In genomic region chr7:66617295-66617694, GRCh38 we compare ENCODE assay signal across 15 cellular contexts.
"Had no signal": no experiment of that assay in that cellular context is flagged by ENCODE, and none has a peak within 500 bp of the region (broad histone marks: within the 10 kb centered on the region; RNA-seq: fewer than 3 reads in every experiment).

No MANE protein-coding gene starts in this region.

- H3K27me3 Mint-ChIP-seq: activated CD8-positive, alpha-beta memory T cell treated with anti-CD3 and anti-CD28 coated beads, Interleukin-2, amount 10 ng/mL, durations not matched to agents 7 days and 5 days; brain; effector memory CD8-positive, alpha-beta T cell had no signal

- H3K27ac ChIP-seq: epithelial cell of prostate, left ventricle myocardium inferior, tibial nerve had no signal

- H3K4me1 Mint-ChIP-seq: activated CD8-positive, alpha-beta memory T cell treated with anti-CD3 and anti-CD28 coated beads, Interleukin-2, amount 10 ng/mL, durations not matched to agents 7 days and 5 days; memory B cell had no signal

- H3K4me1 ChIP-seq: left ventricle myocardium inferior, tibial nerve had no signal

- H3K36me3 ChIP-seq: left ventricle myocardium inferior, tibial nerve had no signal

- H3K36me3 Mint-ChIP-seq: activated CD8-positive, alpha-beta memory T cell treated with anti-CD3 and anti-CD28 coated beads, Interleukin-2, amount 10 ng/mL, durations not matched to agents 7 days and 5 days; activated naive CD4-positive, alpha-beta T cell treated with anti-CD3 and anti-CD28 coated beads, Interleukin-2, amount 50 U/mL, for 72 hours; brain; memory B cell had no signal

- H3K4me3 Mint-ChIP-seq: activated CD8-positive, alpha-beta memory T cell treated with anti-CD3 and anti-CD28 coated beads, Interleukin-2, amount 10 ng/mL, durations not matched to agents 7 days and 5 days; activated T-cell treated with anti-CD3 and anti-CD28 coated beads, Interleukin-2, amount 50 U/mL, for 4 hours; brain; dendritic cell treated with granulocyte-macrophage colony-stimulating factor and Interleukin-4, amounts not matched to agents 40 ng/mL and 50 ng/mL, for 4 days; effector memory CD8-positive, alpha-beta T cell; memory B cell had no signal

- H3K9me3 Mint-ChIP-seq: activated naive CD4-positive, alpha-beta T cell treated with anti-CD3 and anti-CD28 coated beads, Interleukin-2, amount 50 U/mL, for 72 hours; activated T-cell treated with anti-CD3 and anti-CD28 coated beads, Interleukin-2, amount 50 U/mL, for 4 hours; dendritic cell treated with granulocyte-macrophage colony-stimulating factor and Interleukin-4, amounts not matched to agents 40 ng/mL and 50 ng/mL, for 4 days; effector memory CD8-positive, alpha-beta T cell; memory B cell had no signal

- H3K27ac Mint-ChIP-seq: activated CD8-positive, alpha-beta memory T cell treated with anti-CD3 and anti-CD28 coated beads, Interleukin-2, amount 10 ng/mL, durations not matched to agents 7 days and 5 days; activated naive CD4-positive, alpha-beta T cell treated with anti-CD3 and anti-CD28 coated beads, Interleukin-2, amount 50 U/mL, for 72 hours; brain; dendritic cell treated with granulocyte-macrophage colony-stimulating factor and Interleukin-4, amounts not matched to agents 40 ng/mL and 50 ng/mL, for 4 days; effector memory CD8-positive, alpha-beta T cell; memory B cell had no signal

- DNase-seq: activated CD4-positive, alpha-beta T cell treated with anti-CD3 and anti-CD28 coated beads, Interleukin-2, amount 50 U/mL, for 4 hours; activated CD8-positive, alpha-beta memory T cell treated with anti-CD3 and anti-CD28 coated beads, Interleukin-2, amount 10 ng/mL, durations not matched to agents 7 days and 5 days; activated effector memory CD4-positive, alpha-beta T cell treated with anti-CD3 and anti-CD28 coated beads, Interleukin-2, amount 50 U/mL, for 16 hours; activated T-cell treated with anti-CD3 and anti-CD28 coated beads, Interleukin-2, amount 50 U/mL, for 4 hours; amygdala; effector memory CD8-positive, alpha-beta T cell; head of caudate nucleus; islet precursor cell; left ventricle myocardium inferior had no signal

- H3K27me3 ChIP-seq: tibial nerve had no signal

- H3K4me3 ChIP-seq: left ventricle myocardium inferior, tibial nerve had no signal
